8 cellular contexts compared by ENCODE assay signal in genomic region chr12:32603858-32604257, GRCh38.
DNase-seq lines count a peak whose midpoint lies in the region; ATAC-seq, FAIRE-seq and TF ChIP-seq lines count a peak whose summit lies in the region.

No MANE protein-coding gene starts in this region.

- no peak overlapping the region for H3K9ac ChIP-seq in OCI-LY3 (ENCODE audit: low read length)

- ATAC-seq in GM18511 (IDR thresholded peaks at IDR 0.05; ENCODE audit: unreplicated experiment) (peak; percentile 93), GM21528 (IDR thresholded peaks at IDR 0.05; ENCODE audit: low FRiP score, unreplicated experiment) (no peak)

- H3K36me3 ChIP-seq in OCI-LY3 (replicated peaks; ENCODE audit: low read depth, low read length): no peaks in the 10 kb centered on the region

- H3K9me3 ChIP-seq in OCI-LY3 (ENCODE audit: insufficient read depth, low read length): no peaks in the 10 kb centered on the region

- no peak for TF ChIP-seq CTCF in HFF-Myc (IDR thresholded peaks at IDR 0.05; ENCODE audit: low read depth, low read length, missing control alignments)
- no peak for TF ChIP-seq CTCF in OCI-LY3 (IDR thresholded peaks at IDR 0.05; ENCODE audit: low read depth, low read length)

- FAIRE-seq in H54 (lab: Jason Lieb, UNC): no peak

- no peaks in the 10 kb centered on the region for H3K79me2 ChIP-seq in OCI-LY3 (ENCODE audit: low read length)

- TF ChIP-seq POLR2A in H54 (IDR thresholded peaks at IDR 0.05; ENCODE audit: low read depth, low read length): no peak

- no peaks in the 10 kb centered on the region for H4K20me1 ChIP-seq in OCI-LY3 (ENCODE audit: insufficient read depth, low read length)

- H3K27ac ChIP-seq in OCI-LY3 (ENCODE audit: low read length): no peak overlapping the region

- peak overlapping the region; percentile 23 for H3K4me2 ChIP-seq in OCI-LY3 (ENCODE audit: low read length)

- no peaks in the 10 kb centered on the region for H3K27me3 ChIP-seq in OCI-LY3 (ENCODE audit: low read depth, low read length)

- no peak overlapping the region for H3K4me3 ChIP-seq in HFF-Myc (replicated peaks; ENCODE audit: low read depth, low read length)
- H3K4me3 ChIP-seq in OCI-LY3 (ENCODE audit: low read length): no peak overlapping the region

- peaks cover 31% of the 10 kb centered on the region for H3K4me1 ChIP-seq in OCI-LY3 (ENCODE audit: low read length)

- H2AFZ ChIP-seq in OCI-LY3 (ENCODE audit: low read depth, low read length): no peak overlapping the region

- DNase-seq in HFF-Myc (ENCODE audit: extremely low read depth, low read depth) (peak; percentile 59), iris pigment epithelial cell (ENCODE audit: low read depth) (peak; percentile 29), H54 (ENCODE audit: insufficient read length, low spot score) (no peak), HCEC 1CT (no peak)
- no peak for DNase-seq in effector CD4-positive, alpha-beta T cell

Comparison
In these comparisons a context has a peak if more than half of its experiments do, and no peak if none do; other contexts are left out.
1. DNase-seq: peak in HFF-Myc (single experiment) and iris pigment epithelial cell (single experiment); none in H54 (single experiment), effector CD4-positive, alpha-beta T cell (single experiment) and HCEC 1CT (single experiment).